Comparison of ENCODE assay signal across 17 cellular contexts in the genomic region with DNA sequence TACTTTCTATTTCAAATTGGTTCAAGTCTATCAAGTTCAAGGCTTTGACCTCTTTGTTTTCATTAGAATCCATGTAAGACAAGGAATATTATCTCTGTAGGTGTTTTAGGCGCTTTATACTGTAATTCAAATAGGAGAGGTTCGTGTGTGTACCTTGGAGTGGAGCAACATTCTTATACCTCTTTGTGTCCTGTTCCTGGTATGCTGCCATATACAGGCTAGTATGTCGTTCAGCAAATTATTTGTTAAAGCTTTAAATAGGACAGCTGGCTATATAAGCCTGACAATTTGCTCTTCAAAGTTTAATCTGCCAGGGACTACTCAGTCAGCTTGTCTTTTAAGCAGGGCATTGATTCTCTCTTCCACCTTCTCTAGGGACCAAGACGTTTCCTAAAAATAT.
"Had no signal": no experiment of that assay in that cellular context is flagged by ENCODE, and none has a peak within 500 bp of the region (broad histone marks: within the 10 kb centered on the region; RNA-seq: fewer than 3 reads in every experiment).

No MANE protein-coding gene starts in this region.

- DNase-seq: activated CD4-positive, alpha-beta T cell treated with anti-CD3 and anti-CD28 coated beads, Interleukin-2, amount 50 U/mL, for 1 hour; activated naive CD4-positive, alpha-beta T cell treated with anti-CD3 and anti-CD28 coated beads, Interleukin-2, amount 50 U/mL, for 16 hours; activated T-cell treated with anti-CD3 and anti-CD28 coated beads for 4 hours; adrenal gland; central memory CD4-positive, alpha-beta T cell; effector memory CD4-positive, alpha-beta T cell; islet precursor cell; ovary; stimulated activated CD4-positive, alpha-beta T cell treated with anti-CD3 and anti-CD28 coated beads, Interleukin-4, amount 100 ng/mL, for 1 hour; stimulated activated CD8-positive, alpha-beta memory T cell treated with anti-CD3 and anti-CD28 coated beads, Interleukin-4, amount 100 ng/mL, for 48 hours had no signal

- H3K4me3 ChIP-seq: adrenal gland, gastroesophageal sphincter, ovary had no signal

- H3K4me1 Mint-ChIP-seq: activated T-helper 17 cell treated with anti-CD3 and anti-CD28 coated beads, Interleukin-2, amount 50 U/mL, for 72 hours; memory B cell had no signal

- H3K36me3 Mint-ChIP-seq: memory B cell had no signal

- H3K27ac ChIP-seq: adrenal gland, epithelial cell of prostate, gastroesophageal sphincter, ovary had no signal

- ATAC-seq: activated T-helper 17 cell treated with anti-CD3 and anti-CD28 coated beads, Interleukin-2, amount 50 U/mL, for 72 hours; gastroesophageal sphincter; left lobe of liver had no signal

- H3K27me3 ChIP-seq: adrenal gland, gastroesophageal sphincter, ovary had no signal

- H3K9me3 Mint-ChIP-seq: activated T-helper 17 cell treated with anti-CD3 and anti-CD28 coated beads, Interleukin-2, amount 50 U/mL, for 72 hours; memory B cell; neural crest cell; stimulated activated naive CD8-positive, alpha-beta T cell treated with anti-CD3 and anti-CD28 coated beads, Interleukin-15, Interleukin-2, amounts not matched to agents 100 ng/mL and 50 ng/mL, for 24 hours had no signal

- H3K27me3 Mint-ChIP-seq: stimulated activated naive CD8-positive, alpha-beta T cell treated with anti-CD3 and anti-CD28 coated beads, Interleukin-15, Interleukin-2, amounts not matched to agents 100 ng/mL and 50 ng/mL, for 24 hours had no signal

- H3K36me3 ChIP-seq: adrenal gland, gastroesophageal sphincter, ovary had no signal

- H3K4me3 Mint-ChIP-seq: activated T-helper 17 cell treated with anti-CD3 and anti-CD28 coated beads, Interleukin-2, amount 50 U/mL, for 72 hours; memory B cell; neural crest cell; stimulated activated naive CD8-positive, alpha-beta T cell treated with anti-CD3 and anti-CD28 coated beads, Interleukin-15, Interleukin-2, amounts not matched to agents 100 ng/mL and 50 ng/mL, for 24 hours had no signal

- H3K27ac Mint-ChIP-seq: activated T-helper 17 cell treated with anti-CD3 and anti-CD28 coated beads, Interleukin-2, amount 50 U/mL, for 72 hours; memory B cell; stimulated activated naive CD8-positive, alpha-beta T cell treated with anti-CD3 and anti-CD28 coated beads, Interleukin-15, Interleukin-2, amounts not matched to agents 100 ng/mL and 50 ng/mL, for 24 hours had no signal

- H3K9me3 ChIP-seq: adrenal gland, gastroesophageal sphincter, ovary had no signal

- H3K4me1 ChIP-seq: adrenal gland had no signal
